In the genomic region with DNA sequence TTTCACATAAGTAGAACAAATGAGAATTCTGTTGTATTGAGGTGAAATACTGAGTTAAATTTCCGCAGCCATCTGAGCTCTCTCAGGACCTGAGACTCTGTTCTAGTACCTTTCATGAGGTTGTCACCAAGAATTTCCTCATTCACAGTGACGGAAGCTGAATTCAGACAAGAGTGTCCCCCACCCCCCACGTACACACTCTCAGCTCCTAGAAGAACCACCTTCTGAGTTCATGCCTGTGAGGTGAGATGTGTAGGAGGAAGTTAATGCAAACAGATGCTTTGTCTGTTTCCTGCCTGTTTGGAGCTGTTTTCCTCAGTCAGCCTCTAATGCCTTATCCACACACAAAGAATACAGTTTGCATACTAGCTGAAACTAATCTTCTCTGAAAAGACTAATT, we compare ENCODE assay signal across 8 cellular contexts. TPM values are rescaled to one million over a fixed set of nuclear protein-coding genes. Genes with fewer than 3 reads are reported as not detected.
DNase-seq lines count a peak whose midpoint lies in the region; ATAC-seq lines count a peak whose summit lies in the region.

No MANE protein-coding gene starts in this region.

- no peaks in the 10 kb centered on the region for H3K27me3 Mint-ChIP-seq in CD4-positive, CD25-positive, alpha-beta regulatory T cell

- H3K9me3 Mint-ChIP-seq in CD4-positive, CD25-positive, alpha-beta regulatory T cell: no peaks in the 10 kb centered on the region

- H3K14ac ChIP-seq in mesenchymal stem cell (ENCODE audit: low read length in 2 of 2): no peak overlapping the region

- peaks cover 37 to 63% (median 50%) of the 10 kb centered on the region in 4 donors for H3K4me1 Mint-ChIP-seq in CD4-positive, CD25-positive, alpha-beta regulatory T cell

- H3K79me1 ChIP-seq in mesenchymal stem cell (replicated peaks; ENCODE audit: low read length, poor library complexity, severe bottlenecking): no peaks in the 10 kb centered on the region

- no peak overlapping the region for H4K91ac ChIP-seq in mesenchymal stem cell (ENCODE audit: low read length)

- H3K4me3 ChIP-seq in CD4-positive, CD25-positive, alpha-beta regulatory T cell (ENCODE audit: low read depth, low read length): peak overlapping the region; percentile 34
- no peak overlapping the region for H3K4me3 ChIP-seq in mesenchymal stem cell (ENCODE audit: insufficient read depth in 1 of 2, low read depth in 1 of 2, low read length in 2 of 2)

- peak overlapping the region; percentile 74 for H3K27ac ChIP-seq in CD4-positive, CD25-positive, alpha-beta regulatory T cell (ENCODE audit: insufficient read depth, low read length, poor library complexity, severe bottlenecking)
- no peak overlapping the region for H3K27ac ChIP-seq in mesenchymal stem cell (ENCODE audit: low read length, poor library complexity, severe bottlenecking)

- no peak overlapping the region for H3K9ac ChIP-seq in mesenchymal stem cell (ENCODE audit: low read length)

- peak; percentile 47 to 87 (median 68) for DNase-seq in CD4-positive, CD25-positive, alpha-beta regulatory T cell
- DNase-seq in T-helper 22 cell (ENCODE audit: low read depth) (peak; percentile 52), COLO668 (lab: John Stamatoyannopoulos, UW; ENCODE audit: unreplicated experiment) (no peak), NCI-H748 (lab: John Stamatoyannopoulos, UW; ENCODE audit: unreplicated experiment) (no peak), mesenchymal stem cell (no peak)
- peak; percentile 75 for DNase-seq in activated gamma-delta T cell treated with anti-CD3 and anti-CD28 coated beads, Interleukin-2, amount 50 U/mL, for 16 hours (ENCODE audit: low read depth)
- DNase-seq in stimulated activated CD4-positive, alpha-beta T cell treated with anti-CD3 and anti-CD28 coated beads, Interleukin-12 subunit alpha, Interleukin-12 subunit beta, amount 100 ng/mL, for 24 hours (ENCODE audit: low read depth in 2 of 2): peak; percentile 31 to 55

- no peak overlapping the region for H2BK12ac ChIP-seq in mesenchymal stem cell (ENCODE audit: low read length in 2 of 2)

- peaks cover 17% of the 10 kb centered on the region for H3K36me3 ChIP-seq in CD4-positive, CD25-positive, alpha-beta regulatory T cell (ENCODE audit: control insufficient read depth, insufficient read depth, low read length)
- no peaks in the 10 kb centered on the region for H3K36me3 ChIP-seq in mesenchymal stem cell (ENCODE audit: control insufficient read depth in 1 of 2, insufficient read depth in 2 of 2, low read depth in 1 of 2, low read length in 2 of 2)

- H3K4me3 Mint-ChIP-seq in CD4-positive, CD25-positive, alpha-beta regulatory T cell: peak overlapping the region in 3 of 4 donors; percentile 11 to 55 (median 39)

- peaks cover 22% of the 10 kb centered on the region for H3K36me3 Mint-ChIP-seq in CD4-positive, CD25-positive, alpha-beta regulatory T cell

- H3K18ac ChIP-seq in mesenchymal stem cell (ENCODE audit: low read depth in 1 of 2, low read length in 2 of 2): no peak overlapping the region

- no peaks in the 10 kb centered on the region for H3K27me3 ChIP-seq in CD4-positive, CD25-positive, alpha-beta regulatory T cell (ENCODE audit: control insufficient read depth, insufficient read depth, low read length)
- peaks cover 10 to 53% of the 10 kb centered on the region in 2 experiments for H3K27me3 ChIP-seq in mesenchymal stem cell (ENCODE audit: control insufficient read depth in 1 of 2, insufficient read depth in 1 of 2, low read length in 2 of 2)

- H3K9me3 ChIP-seq in CD4-positive, CD25-positive, alpha-beta regulatory T cell (ENCODE audit: control insufficient read depth in 2 of 2, low read length in 2 of 2): no peaks in the 10 kb centered on the region
- H3K9me3 ChIP-seq in mesenchymal stem cell (ENCODE audit: control insufficient read depth, low read length): no peaks in the 10 kb centered on the region

- no peak overlapping the region for H2BK120ac ChIP-seq in mesenchymal stem cell (ENCODE audit: low read depth, low read length)

- no peak overlapping the region for H2BK15ac ChIP-seq in mesenchymal stem cell (ENCODE audit: low read depth, poor library complexity, severe bottlenecking)

- no peak overlapping the region for H3K23ac ChIP-seq in mesenchymal stem cell (ENCODE audit: low read length in 2 of 2)

- no peak overlapping the region for H2AFZ ChIP-seq in mesenchymal stem cell (ENCODE audit: low read depth, low read length)

- no peak overlapping the region for H3K4ac ChIP-seq in mesenchymal stem cell (ENCODE audit: low read depth in 1 of 2, low read length in 2 of 2)

- ATAC-seq in CD4-positive, CD25-positive, alpha-beta regulatory T cell (ENCODE audit: low read depth in 2 of 2): peak; percentile 79 to 89
- no peak for ATAC-seq in HG02642 (IDR thresholded peaks at IDR 0.05; ENCODE audit: poor library complexity, unreplicated experiment)

- peaks cover 42% of the 10 kb centered on the region for H3K4me1 ChIP-seq in CD4-positive, CD25-positive, alpha-beta regulatory T cell (ENCODE audit: control insufficient read depth, insufficient read depth, low read length, poor library complexity, severe bottlenecking)
- no peaks in the 10 kb centered on the region for H3K4me1 ChIP-seq in mesenchymal stem cell (ENCODE audit: control insufficient read depth, insufficient read depth, low read depth, low read length)

- peak overlapping the region; percentile 50 to 93 (median 91) for H3K27ac Mint-ChIP-seq in CD4-positive, CD25-positive, alpha-beta regulatory T cell

- no CpG with 5 or more reads among the region's 3 CpGs for WGBS in mesenchymal stem cell

- no peak overlapping the region for H3K4me2 ChIP-seq in mesenchymal stem cell (ENCODE audit: low read length, poor library complexity, severe bottlenecking)

- H4K8ac ChIP-seq in mesenchymal stem cell (ENCODE audit: low read length): no peak overlapping the region

- no peak overlapping the region for H2BK5ac ChIP-seq in mesenchymal stem cell (ENCODE audit: low read depth, low read length, poor library complexity, severe bottlenecking)

- no peak overlapping the region for H2AK5ac ChIP-seq in mesenchymal stem cell (ENCODE audit: low read length, severe bottlenecking)

RNA-seq across cellular contexts. Expression of gene BICDL1, which starts 18.2 kb away (rescaled TPM):
- 134 TPM for total RNA-seq in CD4-positive, CD25-positive, alpha-beta regulatory T cell
- 1 to 10 TPM in 3 of 4 donors, under 1 TPM in 1; 0.93 to 1.9 (median 1.4) TPM for polyA plus RNA-seq in CD4-positive, CD25-positive, alpha-beta regulatory T cell
- 0.01 TPM for polyA plus RNA-seq in mesenchymal stem cell (2013, experiment 1 of 2)
- 0.01 TPM for polyA plus RNA-seq in mesenchymal stem cell (2013, experiment 2 of 2)

Comparison
In these comparisons a context has a peak if more than half of its experiments do, and no peak if none do; other contexts are left out.
1. DNase-seq: peak in CD4-positive, CD25-positive, alpha-beta regulatory T cell (3 of 3), T-helper 22 cell (single experiment), activated gamma-delta T cell treated with anti-CD3 and anti-CD28 coated beads, Interleukin-2, amount 50 U/mL, for 16 hours (single experiment) and stimulated activated CD4-positive, alpha-beta T cell treated with anti-CD3 and anti-CD28 coated beads, Interleukin-12 subunit alpha, Interleukin-12 subunit beta, amount 100 ng/mL, for 24 hours (2 of 2); none in COLO668 (single experiment), NCI-H748 (single experiment) and mesenchymal stem cell (single experiment).